In the genomic region with DNA sequence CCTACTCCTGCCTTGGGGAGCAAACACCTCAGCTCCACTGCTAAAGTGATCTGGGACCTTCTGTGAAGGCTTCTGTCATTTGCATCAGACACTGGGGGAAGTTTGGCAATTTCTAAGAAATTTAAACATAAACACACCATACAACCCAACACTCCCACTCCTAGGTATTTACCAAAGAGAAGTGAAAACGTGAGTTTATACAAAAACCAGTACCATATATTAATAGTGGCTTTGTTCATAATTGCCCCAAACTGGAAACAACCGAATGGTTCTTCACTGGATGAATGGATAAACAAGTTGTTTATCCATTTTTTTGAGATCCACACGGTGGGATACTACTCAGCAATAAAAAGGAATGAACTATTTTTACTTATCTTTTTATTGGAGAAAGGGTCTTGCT, we compare ENCODE assay signal across 20 cellular contexts. TPM values are rescaled to one million over a fixed set of nuclear protein-coding genes. Genes with fewer than 3 reads are reported as not detected.
DNase-seq lines count a peak whose midpoint lies in the region; ATAC-seq and TF ChIP-seq lines count a peak whose summit lies in the region.
"Had no signal": no experiment of that assay in that cellular context is flagged by ENCODE, and none has a peak within 500 bp of the region (broad histone marks: within the 10 kb centered on the region; RNA-seq: fewer than 3 reads in every experiment).

No MANE protein-coding gene starts in this region.

- H3K36me3 ChIP-seq in upper lobe of right lung (no peaks in the 10 kb centered on the region), upper lobe of left lung (no peaks in the 10 kb centered on the region)
- H3K36me3 ChIP-seq: BE2C had no signal

- no peak overlapping the region for H3K4me3 Mint-ChIP-seq in activated CD8-positive, alpha-beta T cell treated with anti-CD3 and anti-CD28 coated beads for 36 hours
- no peak overlapping the region for H3K4me3 Mint-ChIP-seq in activated CD8-positive, alpha-beta T cell treated with anti-CD3 and anti-CD28 coated beads, Interleukin-2, amount 10 ng/mL, durations not matched to agents 7 days and 5 days
- H3K4me3 Mint-ChIP-seq: GM23338 had no signal

- no peaks in the 10 kb centered on the region for H3K36me3 Mint-ChIP-seq in activated CD8-positive, alpha-beta T cell treated with anti-CD3 and anti-CD28 coated beads for 36 hours (ENCODE audit: low read depth)
- H3K36me3 Mint-ChIP-seq in activated CD8-positive, alpha-beta T cell treated with anti-CD3 and anti-CD28 coated beads, Interleukin-2, amount 10 ng/mL, durations not matched to agents 7 days and 5 days (ENCODE audit: low read depth): no peaks in the 10 kb centered on the region
- H3K36me3 Mint-ChIP-seq: CD4-positive, alpha-beta memory T cell had no signal

- intact Hi-C loops in activated CD8-positive, alpha-beta T cell treated with anti-CD3 and anti-CD28 coated beads for 36 hours (cut with micrococcal nuclease): no loop called here
- intact Hi-C loops in upper lobe of right lung (cut with DNase I): no loop called here

- H3K9me3 Mint-ChIP-seq in activated CD8-positive, alpha-beta T cell treated with anti-CD3 and anti-CD28 coated beads for 36 hours: no peaks in the 10 kb centered on the region
- H3K9me3 Mint-ChIP-seq in activated CD8-positive, alpha-beta T cell treated with anti-CD3 and anti-CD28 coated beads, Interleukin-2, amount 10 ng/mL, durations not matched to agents 7 days and 5 days (ENCODE audit: insufficient read depth): no peaks in the 10 kb centered on the region
- H3K9me3 Mint-ChIP-seq: CD4-positive, alpha-beta memory T cell; GM23338 had no signal

- H3K4me1 ChIP-seq in upper lobe of right lung (peaks cover 5% of the 10 kb centered on the region), upper lobe of left lung (peaks cover 0 to 6% (median 2%) of the 10 kb centered on the region in 4 donors)
- H3K4me1 ChIP-seq: BE2C had no signal

- WGBS in adipose tissue, 3 donors: 56 to 64% (median 59%) methylated on average over 3 of the region's 3 CpGs
- 52 to 57% methylated on average over 3 of the region's 3 CpGs for WGBS in upper lobe of left lung, 2 donors

- H3K27me3 ChIP-seq in upper lobe of right lung (no peaks in the 10 kb centered on the region), upper lobe of left lung (no peaks in the 10 kb centered on the region)
- H3K27me3 ChIP-seq: BE2C had no signal

- TF ChIP-seq POLR2A in upper lobe of left lung (IDR thresholded peaks at IDR 0.05): no peak

- H3K9me3 ChIP-seq in upper lobe of right lung (no peaks in the 10 kb centered on the region), upper lobe of left lung (no peaks in the 10 kb centered on the region)
- H3K9me3 ChIP-seq: BE2C had no signal

- TF ChIP-seq CTCF in activated CD8-positive, alpha-beta T cell treated with anti-CD3 and anti-CD28 coated beads for 36 hours (IDR thresholded peaks at IDR 0.05): no peak
- no peak for TF ChIP-seq CTCF in GM20000 (IDR thresholded peaks at IDR 0.05; ENCODE audit: extremely low read depth, missing control alignments)
- no peak for TF ChIP-seq CTCF in upper lobe of right lung (IDR thresholded peaks at IDR 0.05)
- no peak for TF ChIP-seq CTCF in upper lobe of left lung (IDR thresholded peaks at IDR 0.05)

- CTCF ChIA-PET in activated CD8-positive, alpha-beta T cell treated with anti-CD3 and anti-CD28 coated beads for 36 hours (lab: Charles Lee): interaction anchor here (1.2 kb wide), 1 partner anchor 16 kb away, joined by 5 read pairs; no protein-coding TSS in a partner anchor
- CTCF ChIA-PET in activated CD8-positive, alpha-beta T cell treated with anti-CD3 and anti-CD28 coated beads, Interleukin-2, amount 10 ng/mL, durations not matched to agents 7 days and 5 days (lab: Charles Lee): interaction anchor here (1.3 to 2.4 kb wide), 2 partner anchors 11 to 16 kb away, joined by 5 to 7 read pairs; no protein-coding TSS in a partner anchor

- no peak overlapping the region for H3K27ac Mint-ChIP-seq in activated CD8-positive, alpha-beta T cell treated with anti-CD3 and anti-CD28 coated beads for 36 hours
- no peak overlapping the region for H3K27ac Mint-ChIP-seq in activated CD8-positive, alpha-beta T cell treated with anti-CD3 and anti-CD28 coated beads, Interleukin-2, amount 10 ng/mL, durations not matched to agents 7 days and 5 days
- H3K27ac Mint-ChIP-seq: CD4-positive, alpha-beta memory T cell; GM23338 had no signal

- DNase-seq in activated CD8-positive, alpha-beta T cell treated with anti-CD3 and anti-CD28 coated beads for 36 hours: no peak
- DNase-seq in activated CD8-positive, alpha-beta T cell treated with anti-CD3 and anti-CD28 coated beads, Interleukin-2, amount 10 ng/mL, durations not matched to agents 7 days and 5 days: no peak
- DNase-seq in GM20000 (ENCODE audit: low spot score): peak; percentile 10
- DNase-seq in upper lobe of right lung: no peak
- no peak for DNase-seq in upper lobe of left lung
- DNase-seq: BE2C; CD4-positive, alpha-beta memory T cell; GF-D8; HCEC 1CT; NCI-H1417 treated with DMSO at 0.1 percent for 48 hours; NCI-H187 treated with DMSO at 0.1 percent for 48 hours; NCI-H2227 treated with DMSO at 0.1 percent for 48 hours; NCI-H510A treated with DMSO at 0.1 percent for 48 hours; SW 1271 had no signal

- POLR2A ChIA-PET in activated CD8-positive, alpha-beta T cell treated with anti-CD3 and anti-CD28 coated beads for 36 hours (lab: Charles Lee): interaction anchor here (0.9 to 1.7 kb wide), 2 partner anchors 11 to 15 kb away, joined by 3 to 4 read pairs; no protein-coding TSS in a partner anchor
- POLR2A ChIA-PET in activated CD8-positive, alpha-beta T cell treated with anti-CD3 and anti-CD28 coated beads, Interleukin-2, amount 10 ng/mL, durations not matched to agents 7 days and 5 days (lab: Charles Lee): no interaction called here

- TF ChIP-seq EP300 in upper lobe of left lung (IDR thresholded peaks at IDR 0.05): no peak

- H3K27ac ChIP-seq in adipose tissue (ENCODE audit: low read depth, low read length) (peak overlapping the region; percentile 17), upper lobe of right lung (no peak overlapping the region), upper lobe of left lung (peak overlapping the region in 1 of 4 donors; percentile 49)

- H3K4me1 Mint-ChIP-seq in activated CD8-positive, alpha-beta T cell treated with anti-CD3 and anti-CD28 coated beads for 36 hours (ENCODE audit: low read depth): peaks cover 23% of the 10 kb centered on the region
- peaks cover 10% of the 10 kb centered on the region for H3K4me1 Mint-ChIP-seq in activated CD8-positive, alpha-beta T cell treated with anti-CD3 and anti-CD28 coated beads, Interleukin-2, amount 10 ng/mL, durations not matched to agents 7 days and 5 days (ENCODE audit: low read depth)
- H3K4me1 Mint-ChIP-seq: GM23338 had no signal

- no peaks in the 10 kb centered on the region for H3K27me3 Mint-ChIP-seq in activated CD8-positive, alpha-beta T cell treated with anti-CD3 and anti-CD28 coated beads for 36 hours
- H3K27me3 Mint-ChIP-seq in activated CD8-positive, alpha-beta T cell treated with anti-CD3 and anti-CD28 coated beads, Interleukin-2, amount 10 ng/mL, durations not matched to agents 7 days and 5 days (ENCODE audit: low read depth): no peaks in the 10 kb centered on the region
- H3K27me3 Mint-ChIP-seq: CD4-positive, alpha-beta memory T cell had no signal

- H3K4me3 ChIP-seq in upper lobe of right lung (no peak overlapping the region), upper lobe of left lung (no peak overlapping the region)
- H3K4me3 ChIP-seq: GM23338 had no signal

- peak; percentile 27 for ATAC-seq in activated CD8-positive, alpha-beta T cell treated with anti-CD3 and anti-CD28 coated beads for 36 hours
- no peak for ATAC-seq in activated CD8-positive, alpha-beta T cell treated with anti-CD3 and anti-CD28 coated beads, Interleukin-2, amount 10 ng/mL, durations not matched to agents 7 days and 5 days
- ATAC-seq in upper lobe of right lung: peak; percentile 49
- no peak for ATAC-seq in HG03097 (IDR thresholded peaks at IDR 0.05; ENCODE audit: low FRiP score, unreplicated experiment)
- no peak for ATAC-seq in upper lobe of left lung (ENCODE audit: low FRiP score in 2 of 2)
- ATAC-seq in HG03571 (IDR thresholded peaks at IDR 0.05; ENCODE audit: unreplicated experiment): no peak
- ATAC-seq: GM23338, Panc1 had no signal

RNA-seq across cellular contexts. Expression of a gene that starts 7.4 kb away (rescaled TPM):
- total RNA-seq in activated CD8-positive, alpha-beta T cell treated with anti-CD3 and anti-CD28 coated beads for 36 hours: 1 to 10 TPM in 1 of 2 experiments, under 1 TPM in 1; 0.81 to 1.5 TPM
- total RNA-seq in activated CD8-positive, alpha-beta T cell treated with anti-CD3 and anti-CD28 coated beads, Interleukin-2, amount 10 ng/mL, durations not matched to agents 7 days and 5 days: under 1 TPM; 0.52 to 0.71 TPM
- polyA plus RNA-seq in adipose tissue: 100 to 1,000 TPM in 2 of 3 donors, 10 to 100 TPM in 1; 23.7 to 207 (median 194) TPM
- total RNA-seq in upper lobe of right lung: 367 TPM
- 100 to 1,000 TPM; 131 to 532 (median 345) TPM for total RNA-seq in upper lobe of left lung
- total RNA-seq: A172, GM23338 had no signal
- polyA plus RNA-seq: GM23338 had no signal

RNA-seq across cellular contexts. Expression of a gene that starts 13.2 kb away (rescaled TPM):
- total RNA-seq in activated CD8-positive, alpha-beta T cell treated with anti-CD3 and anti-CD28 coated beads for 36 hours: 10 to 100 TPM; 57.1 to 72.0 TPM
- 100 to 1,000 TPM; 196 to 216 TPM for total RNA-seq in activated CD8-positive, alpha-beta T cell treated with anti-CD3 and anti-CD28 coated beads, Interleukin-2, amount 10 ng/mL, durations not matched to agents 7 days and 5 days
- polyA plus RNA-seq in adipose tissue: 10 to 100 TPM in 1 of 3 donors, 1 to 10 TPM in 2; 4.1 to 21.1 (median 6.6) TPM
- total RNA-seq in upper lobe of right lung (44.0 TPM), upper lobe of left lung (10 to 100 TPM in 5 of 6 donors, not detected in 1; 10.2 to 40.8 (median 19.9) TPM)
- total RNA-seq: A172, GM23338 had no signal

RNA-seq across cellular contexts. Expression of a gene that starts 15.2 kb away (rescaled TPM):
- 10 to 100 TPM; 80.8 to 81.2 TPM for total RNA-seq in activated CD8-positive, alpha-beta T cell treated with anti-CD3 and anti-CD28 coated beads for 36 hours
- total RNA-seq in activated CD8-positive, alpha-beta T cell treated with anti-CD3 and anti-CD28 coated beads, Interleukin-2, amount 10 ng/mL, durations not matched to agents 7 days and 5 days: 10 to 100 TPM; 39.0 to 40.7 TPM
- polyA plus RNA-seq in adipose tissue: 10 to 100 TPM in 2 of 3 donors, 1 to 10 TPM in 1; 3.7 to 13.0 (median 10.5) TPM
- total RNA-seq in upper lobe of right lung: 19.5 TPM
- 10 to 100 TPM in 5 of 6 donors, 1 to 10 TPM in 1; 8.8 to 65.0 (median 23.6) TPM for total RNA-seq in upper lobe of left lung

RNA-seq across cellular contexts. Expression of a gene that starts 20.7 kb away (rescaled TPM):
- total RNA-seq in activated CD8-positive, alpha-beta T cell treated with anti-CD3 and anti-CD28 coated beads for 36 hours: 1 to 10 TPM; 4.8 to 6.6 TPM
- 10 to 100 TPM in 1 of 2 experiments, 1 to 10 TPM in 1; 9.8 to 10.3 TPM for total RNA-seq in activated CD8-positive, alpha-beta T cell treated with anti-CD3 and anti-CD28 coated beads, Interleukin-2, amount 10 ng/mL, durations not matched to agents 7 days and 5 days
- polyA plus RNA-seq in adipose tissue: 1 to 10 TPM; 5.8 to 6.7 (median 6.0) TPM
- total RNA-seq in upper lobe of right lung: 10.5 TPM
- total RNA-seq in upper lobe of left lung: 10 to 100 TPM in 4 of 6 donors, 1 to 10 TPM in 2; 6.3 to 17.2 (median 11.8) TPM

RNA-seq across cellular contexts. Expression of a gene that starts 47.1 kb away (rescaled TPM):
- 1 to 10 TPM; 2.0 to 2.1 TPM for total RNA-seq in activated CD8-positive, alpha-beta T cell treated with anti-CD3 and anti-CD28 coated beads for 36 hours
- 1 to 10 TPM in 1 of 2 experiments, under 1 TPM in 1; 0.87 to 1.4 TPM for total RNA-seq in activated CD8-positive, alpha-beta T cell treated with anti-CD3 and anti-CD28 coated beads, Interleukin-2, amount 10 ng/mL, durations not matched to agents 7 days and 5 days
- 10 to 100 TPM in 1 of 3 donors, 1 to 10 TPM in 2; 3.0 to 33.6 (median 6.4) TPM for polyA plus RNA-seq in adipose tissue
- total RNA-seq in upper lobe of right lung: 7.0 TPM
- 10 to 100 TPM in 1 of 6 donors, 1 to 10 TPM in 4, not detected in 1; 1.5 to 22.8 (median 5.2) TPM for total RNA-seq in upper lobe of left lung
- total RNA-seq: CD4-positive, alpha-beta memory T cell had no signal

Comparison
In these comparisons a context has a peak if more than half of its experiments do, and no peak if none do; other contexts are left out.
1. ATAC-seq: peak in activated CD8-positive, alpha-beta T cell treated with anti-CD3 and anti-CD28 coated beads for 36 hours (single experiment) and upper lobe of right lung (single experiment); none in activated CD8-positive, alpha-beta T cell treated with anti-CD3 and anti-CD28 coated beads, Interleukin-2, amount 10 ng/mL, durations not matched to agents 7 days and 5 days (single experiment), HG03097 (single experiment), upper lobe of left lung (0 of 2) and HG03571 (single experiment).
2. RNA of a gene that starts 7.4 kb away (total RNA-seq): 131 to 532 TPM in upper lobe of left lung and 367 TPM in upper lobe of right lung (single experiment); 0.81 to 1.5 TPM in activated CD8-positive, alpha-beta T cell treated with anti-CD3 and anti-CD28 coated beads for 36 hours and 0.52 to 0.71 TPM in activated CD8-positive, alpha-beta T cell treated with anti-CD3 and anti-CD28 coated beads, Interleukin-2, amount 10 ng/mL, durations not matched to agents 7 days and 5 days; every median in the first group is over 10 times any median in the second.